Comparison of ENCODE assay signal across 1 cellular context in the genomic region with DNA sequence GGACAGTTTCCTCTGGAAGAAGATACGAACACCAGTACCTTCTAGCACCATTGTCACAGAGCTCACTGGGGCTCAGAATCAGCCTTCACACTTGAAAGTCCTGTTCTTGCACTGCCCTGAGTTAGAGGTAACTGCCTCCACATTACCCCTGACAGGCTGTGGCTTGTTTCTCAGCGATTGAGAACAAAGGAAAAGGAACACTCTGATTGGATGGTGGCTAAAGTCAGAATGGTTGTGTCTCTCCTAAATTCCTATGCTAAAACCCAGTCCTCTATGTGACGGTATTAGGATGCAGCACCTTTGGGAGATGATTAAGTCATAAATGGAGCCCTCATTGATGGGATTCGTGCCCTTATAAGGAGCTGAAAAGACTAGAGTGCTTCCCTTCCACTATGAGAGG.
TF ChIP-seq lines count a peak whose summit lies in the region.

No MANE protein-coding gene starts in this region.

TF ChIP-seq in GM23338, 12 proteins besides CTCF, POLR2A, EP300 and RAD21 (continued from another document):
- TF ChIP-seq, protein P1, sequence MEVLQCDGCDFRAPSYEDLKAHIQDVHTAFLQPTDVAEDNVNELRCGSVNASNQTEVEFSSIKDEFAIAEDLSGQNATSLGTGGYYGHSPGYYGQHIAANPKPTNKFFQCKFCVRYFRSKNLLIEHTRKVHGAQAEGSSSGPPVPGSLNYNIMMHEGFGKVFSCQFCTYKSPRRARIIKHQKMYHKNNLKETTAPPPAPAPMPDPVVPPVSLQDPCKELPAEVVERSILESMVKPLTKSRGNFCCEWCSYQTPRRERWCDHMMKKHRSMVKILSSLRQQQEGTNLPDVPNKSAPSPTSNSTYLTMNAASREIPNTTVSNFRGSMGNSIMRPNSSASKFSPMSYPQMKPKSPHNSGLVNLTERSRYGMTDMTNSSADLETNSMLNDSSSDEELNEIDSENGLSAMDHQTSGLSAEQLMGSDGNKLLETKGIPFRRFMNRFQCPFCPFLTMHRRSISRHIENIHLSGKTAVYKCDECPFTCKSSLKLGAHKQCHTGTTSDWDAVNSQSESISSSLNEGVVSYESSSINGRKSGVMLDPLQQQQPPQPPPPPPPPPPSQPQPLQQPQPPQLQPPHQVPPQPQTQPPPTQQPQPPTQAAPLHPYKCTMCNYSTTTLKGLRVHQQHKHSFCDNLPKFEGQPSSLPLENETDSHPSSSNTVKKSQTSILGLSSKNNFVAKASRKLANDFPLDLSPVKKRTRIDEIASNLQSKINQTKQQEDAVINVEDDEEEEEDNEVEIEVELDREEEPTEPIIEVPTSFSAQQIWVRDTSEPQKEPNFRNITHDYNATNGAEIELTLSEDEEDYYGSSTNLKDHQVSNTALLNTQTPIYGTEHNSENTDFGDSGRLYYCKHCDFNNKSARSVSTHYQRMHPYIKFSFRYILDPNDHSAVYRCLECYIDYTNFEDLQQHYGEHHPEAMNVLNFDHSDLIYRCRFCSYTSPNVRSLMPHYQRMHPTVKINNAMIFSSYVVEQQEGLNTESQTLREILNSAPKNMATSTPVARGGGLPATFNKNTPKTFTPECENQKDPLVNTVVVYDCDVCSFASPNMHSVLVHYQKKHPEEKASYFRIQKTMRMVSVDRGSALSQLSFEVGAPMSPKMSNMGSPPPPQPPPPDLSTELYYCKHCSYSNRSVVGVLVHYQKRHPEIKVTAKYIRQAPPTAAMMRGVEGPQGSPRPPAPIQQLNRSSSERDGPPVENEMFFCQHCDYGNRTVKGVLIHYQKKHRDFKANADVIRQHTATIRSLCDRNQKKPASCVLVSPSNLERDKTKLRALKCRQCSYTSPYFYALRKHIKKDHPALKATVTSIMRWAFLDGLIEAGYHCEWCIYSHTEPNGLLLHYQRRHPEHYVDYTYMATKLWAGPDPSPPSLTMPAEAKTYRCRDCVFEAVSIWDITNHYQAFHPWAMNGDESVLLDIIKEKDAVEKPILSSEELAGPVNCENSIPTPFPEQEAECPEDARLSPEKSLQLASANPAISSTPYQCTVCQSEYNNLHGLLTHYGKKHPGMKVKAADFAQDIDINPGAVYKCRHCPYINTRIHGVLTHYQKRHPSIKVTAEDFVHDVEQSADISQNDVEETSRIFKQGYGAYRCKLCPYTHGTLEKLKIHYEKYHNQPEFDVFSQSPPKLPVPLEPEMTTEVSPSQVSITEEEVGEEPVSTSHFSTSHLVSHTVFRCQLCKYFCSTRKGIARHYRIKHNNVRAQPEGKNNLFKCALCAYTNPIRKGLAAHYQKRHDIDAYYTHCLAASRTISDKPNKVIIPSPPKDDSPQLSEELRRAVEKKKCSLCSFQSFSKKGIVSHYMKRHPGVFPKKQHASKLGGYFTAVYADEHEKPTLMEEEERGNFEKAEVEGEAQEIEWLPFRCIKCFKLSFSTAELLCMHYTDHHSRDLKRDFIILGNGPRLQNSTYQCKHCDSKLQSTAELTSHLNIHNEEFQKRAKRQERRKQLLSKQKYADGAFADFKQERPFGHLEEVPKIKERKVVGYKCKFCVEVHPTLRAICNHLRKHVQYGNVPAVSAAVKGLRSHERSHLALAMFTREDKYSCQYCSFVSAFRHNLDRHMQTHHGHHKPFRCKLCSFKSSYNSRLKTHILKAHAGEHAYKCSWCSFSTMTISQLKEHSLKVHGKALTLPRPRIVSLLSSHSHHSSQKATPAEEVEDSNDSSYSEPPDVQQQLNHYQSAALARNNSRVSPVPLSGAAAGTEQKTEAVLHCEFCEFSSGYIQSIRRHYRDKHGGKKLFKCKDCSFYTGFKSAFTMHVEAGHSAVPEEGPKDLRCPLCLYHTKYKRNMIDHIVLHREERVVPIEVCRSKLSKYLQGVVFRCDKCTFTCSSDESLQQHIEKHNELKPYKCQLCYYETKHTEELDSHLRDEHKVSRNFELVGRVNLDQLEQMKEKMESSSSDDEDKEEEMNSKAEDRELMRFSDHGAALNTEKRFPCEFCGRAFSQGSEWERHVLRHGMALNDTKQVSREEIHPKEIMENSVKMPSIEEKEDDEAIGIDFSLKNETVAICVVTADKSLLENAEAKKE (CRISPR knock-in tag; IDR thresholded peaks at IDR 0.05): no peak
- TF ChIP-seq EZH2phosphoT487 (IDR thresholded peaks at IDR 0.05; ENCODE audit: unreplicated experiment): no peak
- TF ChIP-seq, protein P2, sequence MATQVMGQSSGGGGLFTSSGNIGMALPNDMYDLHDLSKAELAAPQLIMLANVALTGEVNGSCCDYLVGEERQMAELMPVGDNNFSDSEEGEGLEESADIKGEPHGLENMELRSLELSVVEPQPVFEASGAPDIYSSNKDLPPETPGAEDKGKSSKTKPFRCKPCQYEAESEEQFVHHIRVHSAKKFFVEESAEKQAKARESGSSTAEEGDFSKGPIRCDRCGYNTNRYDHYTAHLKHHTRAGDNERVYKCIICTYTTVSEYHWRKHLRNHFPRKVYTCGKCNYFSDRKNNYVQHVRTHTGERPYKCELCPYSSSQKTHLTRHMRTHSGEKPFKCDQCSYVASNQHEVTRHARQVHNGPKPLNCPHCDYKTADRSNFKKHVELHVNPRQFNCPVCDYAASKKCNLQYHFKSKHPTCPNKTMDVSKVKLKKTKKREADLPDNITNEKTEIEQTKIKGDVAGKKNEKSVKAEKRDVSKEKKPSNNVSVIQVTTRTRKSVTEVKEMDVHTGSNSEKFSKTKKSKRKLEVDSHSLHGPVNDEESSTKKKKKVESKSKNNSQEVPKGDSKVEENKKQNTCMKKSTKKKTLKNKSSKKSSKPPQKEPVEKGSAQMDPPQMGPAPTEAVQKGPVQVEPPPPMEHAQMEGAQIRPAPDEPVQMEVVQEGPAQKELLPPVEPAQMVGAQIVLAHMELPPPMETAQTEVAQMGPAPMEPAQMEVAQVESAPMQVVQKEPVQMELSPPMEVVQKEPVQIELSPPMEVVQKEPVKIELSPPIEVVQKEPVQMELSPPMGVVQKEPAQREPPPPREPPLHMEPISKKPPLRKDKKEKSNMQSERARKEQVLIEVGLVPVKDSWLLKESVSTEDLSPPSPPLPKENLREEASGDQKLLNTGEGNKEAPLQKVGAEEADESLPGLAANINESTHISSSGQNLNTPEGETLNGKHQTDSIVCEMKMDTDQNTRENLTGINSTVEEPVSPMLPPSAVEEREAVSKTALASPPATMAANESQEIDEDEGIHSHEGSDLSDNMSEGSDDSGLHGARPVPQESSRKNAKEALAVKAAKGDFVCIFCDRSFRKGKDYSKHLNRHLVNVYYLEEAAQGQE (IDR thresholded peaks at IDR 0.05; ENCODE audit: unreplicated experiment): no peak
- no peak for TF ChIP-seq EZH2 (IDR thresholded peaks at IDR 0.05; ENCODE audit: low read depth, unreplicated experiment)
- no peak for TF ChIP-seq ZNF114 (CRISPR knock-in tag; IDR thresholded peaks at IDR 0.05)
- TF ChIP-seq, protein P3, sequence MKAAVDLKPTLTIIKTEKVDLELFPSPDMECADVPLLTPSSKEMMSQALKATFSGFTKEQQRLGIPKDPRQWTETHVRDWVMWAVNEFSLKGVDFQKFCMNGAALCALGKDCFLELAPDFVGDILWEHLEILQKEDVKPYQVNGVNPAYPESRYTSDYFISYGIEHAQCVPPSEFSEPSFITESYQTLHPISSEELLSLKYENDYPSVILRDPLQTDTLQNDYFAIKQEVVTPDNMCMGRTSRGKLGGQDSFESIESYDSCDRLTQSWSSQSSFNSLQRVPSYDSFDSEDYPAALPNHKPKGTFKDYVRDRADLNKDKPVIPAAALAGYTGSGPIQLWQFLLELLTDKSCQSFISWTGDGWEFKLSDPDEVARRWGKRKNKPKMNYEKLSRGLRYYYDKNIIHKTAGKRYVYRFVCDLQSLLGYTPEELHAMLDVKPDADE (IDR thresholded peaks at IDR 0.05): no peak
- TF ChIP-seq ZNF331 (CRISPR knock-in tag; IDR thresholded peaks at IDR 0.05; ENCODE audit: low read depth): no peak
- TF ChIP-seq CREB1 (CRISPR knock-in tag; IDR thresholded peaks at IDR 0.05; ENCODE audit: low read depth): no peak
- TF ChIP-seq STAT1 (IDR thresholded peaks at IDR 0.05; ENCODE audit: unreplicated experiment): no peak
